ENCODE assay signal across 9 cellular contexts in genomic region chr17:33151565-33151964, GRCh38.
"Had no signal": no experiment of that assay in that cellular context is flagged by ENCODE, and none has a peak within 500 bp of the region (broad histone marks: within the 10 kb centered on the region; RNA-seq: fewer than 3 reads in every experiment).

No MANE protein-coding gene starts in this region.

- H3K36me3 ChIP-seq: HAP-1 had no signal

- H3K27ac ChIP-seq: GM23248 had no signal

- H3K9me3 ChIP-seq: HAP-1 had no signal

- DNase-seq: GM23248, GOT3, H7, HFFc6, IMR-90, KG1 had no signal

- H3K9ac ChIP-seq: GM23248 had no signal

- H3K4me1 ChIP-seq: HAP-1 had no signal

- H3K4me3 ChIP-seq: GM23248, HAP-1, K562 had no signal

- ATAC-seq: HCT116, K562 had no signal
